In genomic region chr15:100725121-100726069, GRCh38 we compare ENCODE assay signal across 15 cellular contexts.
DNase-seq lines count a peak whose midpoint lies in the region; ATAC-seq and TF ChIP-seq lines count a peak whose summit lies in the region.
"Had no signal": no experiment of that assay in that cellular context is flagged by ENCODE, and none has a peak within 500 bp of the region (broad histone marks: within the 10 kb centered on the region; RNA-seq: fewer than 3 reads in every experiment).

No MANE protein-coding gene starts in this region.

- H3K4me3 ChIP-seq in breast epithelium, result no peak overlapping the region

- intact Hi-C loops in breast epithelium (cut with DNase I; ENCODE audit: low total_unique reads), result no loop called here

- peak; percentile 28 for DNase-seq in ACHN
- peak; percentile 74 for DNase-seq in HCEC 1CT
- peak in 1 of 2 donors; percentile 39 for DNase-seq in breast epithelium (ENCODE audit: low spot score in 2 of 2)
- peak; percentile 69 for DNase-seq in left kidney (ENCODE audit: low read depth, low spot score)
- DNase-seq: activated CD4-positive, alpha-beta T cell treated with anti-CD3 and anti-CD28 coated beads for 1 hour; activated naive CD4-positive, alpha-beta T cell treated with Interleukin-2 at 50 U/mL for 16 hours; effector memory CD4-positive, alpha-beta T cell; KBM-7; NCI-H2081 treated with DMSO at 0.1 percent for 48 hours; nucleus accumbens had no signal

- H3K27me3 ChIP-seq in breast epithelium, result no peaks in the 10 kb centered on the region

- no peak for TF ChIP-seq POLR2A in breast epithelium (IDR thresholded peaks at IDR 0.05)

- peaks cover 0 to 3% of the 10 kb centered on the region in 2 donors for H3K4me1 ChIP-seq in breast epithelium

- peak overlapping the region; percentile 25 to 35 for H3K27ac ChIP-seq in breast epithelium
- H3K27ac ChIP-seq: C4-2B had no signal

- no peak for ATAC-seq in HG03469 (IDR thresholded peaks at IDR 0.05; ENCODE audit: unreplicated experiment)
- no peak for ATAC-seq in HG02798 (IDR thresholded peaks at IDR 0.05; ENCODE audit: poor library complexity, unreplicated experiment)
- no peak for ATAC-seq in HG03565 (IDR thresholded peaks at IDR 0.05; ENCODE audit: unreplicated experiment)
- ATAC-seq in HG02852 (IDR thresholded peaks at IDR 0.05; ENCODE audit: unreplicated experiment), result no peak

- H3K36me3 ChIP-seq in breast epithelium, result no peaks in the 10 kb centered on the region

- in situ Hi-C loops in ACHN (cut with HindIII; ENCODE audit: low pct_ligation_motif_present, low pct_unique_long_range_greater_than_20kb, low sequenced_read_pairs), result no loop called here

- TF ChIP-seq CTCF in breast epithelium (IDR thresholded peaks at IDR 0.05), result no peak

- no peaks in the 10 kb centered on the region for H3K9me3 ChIP-seq in breast epithelium
